In genomic region chr6:31546962-31547726, GRCh38 we compare ENCODE assay signal across 8 cellular contexts. TPM values are rescaled to one million over a fixed set of nuclear protein-coding genes. Genes with fewer than 3 reads are reported as not detected.
DNase-seq lines count a peak whose midpoint lies in the region; ATAC-seq and TF ChIP-seq lines count a peak whose summit lies in the region.

TSS of gene NFKBIL1 (plus strand) at chr6:31547608. CDS start at chr6:31547695, 87 bp downstream.

- TF ChIP-seq CTCF in PC-9 (conservative IDR thresholded peaks at IDR 0.05), result peak; percentile 23; the same call in 1 of the 2 replicates
- TF ChIP-seq CTCF in mucosa of descending colon (IDR thresholded peaks at IDR 0.05), result no peak

- TF ChIP-seq EP300 in Ishikawa (IDR thresholded peaks at IDR 0.05; ENCODE audit: borderline replicate concordance), result no peak

- peak; percentile 65 for ATAC-seq in GM21447 (IDR thresholded peaks at IDR 0.05; ENCODE audit: unreplicated experiment)
- peak; percentile 96 for ATAC-seq in mucosa of descending colon

- H3K9me3 ChIP-seq in PC-9 (ENCODE audit: insufficient read depth, low read depth), result no peaks in the 10 kb centered on the region
- H3K9me3 ChIP-seq in mucosa of descending colon, result no peaks in the 10 kb centered on the region

- TF ChIP-seq RAD21 in Ishikawa (IDR thresholded peaks at IDR 0.05; ENCODE audit: low read depth), result no peak

- CTCF ChIA-PET in PC-9 (lab: Charles Lee), result interaction anchor here (0.6 kb wide), 3 partner anchors 33 to 58 kb away, joined by 3 to 13 read pairs (median 5); no protein-coding TSS in a partner anchor

- H3K4me1 ChIP-seq in PC-9 (replicated peaks; ENCODE audit: insufficient read depth), result peaks cover 18% of the 10 kb centered on the region
- H3K4me1 ChIP-seq in mucosa of descending colon (ENCODE audit: low read depth), result peaks cover 15% of the 10 kb centered on the region

- H3F3A ChIP-seq in PC-9 (ENCODE audit: insufficient read depth, low read depth), result peaks cover 17% of the 10 kb centered on the region; the same call in 1 of the 2 replicates

- BruUV-seq in PC-9 (replicated peaks; lab: Mats Ljungman, UMichigan), result no TSS peak

- no peaks in the 10 kb centered on the region for H3K27me3 ChIP-seq in PC-9 (ENCODE audit: insufficient read depth, low read depth)

- peak; percentile 94 for DNase-seq in CMK (ENCODE audit: low read depth)
- peak; percentile 88 to 89 for DNase-seq in PC-9
- DNase-seq in activated T-cell treated with anti-CD3 and anti-CD28 coated beads for 48 hours (ENCODE audit: low read depth), result peak; percentile 90
- DNase-seq in epithelial cell of prostate (ENCODE audit: low read depth, low spot score), result peak; percentile 73
- DNase-seq in mucosa of descending colon, result peak; percentile 93 to 96 (median 96)
- DNase-seq in stimulated activated CD8-positive, alpha-beta memory T cell treated with anti-CD3 and anti-CD28 coated beads, Interleukin-4, amount 100 ng/mL, for 1 hour (ENCODE audit: low read depth in 2 of 2, low spot score in 1 of 2), result peak; percentile 65 to 81

- intact Hi-C loops in PC-9 (cut with micrococcal nuclease; ENCODE audit: unreplicated experiment), result loop anchor here (1.0 to 10.0 kb wide), 10 partner anchors 51 to 1321 kb away; partner anchors contain the start of genes CLIC1, GPANK1, GPSM3 and HSPA1B
- intact Hi-C loops in mucosa of descending colon (cut with DNase I, micrococcal nuclease), result loop anchor here (5.0 kb wide), 2 partner anchors 45 to 50 kb away; partner anchors contain the start of gene NCR3 (in 1 of the 2)

- POLR2A ChIA-PET in PC-9 (lab: Charles Lee; ENCODE audit: unreplicated experiment), result interaction anchor here (0.5 to 0.6 kb wide), 4 partner anchors 106 to 118 kb away, joined by 3 to 18 read pairs (median 10); partner anchors contain the start of genes BAG6, C6orf47 and GPANK1

- H4K20me1 ChIP-seq in PC-9 (ENCODE audit: insufficient read depth), result no peaks in the 10 kb centered on the region

- H3K27ac ChIP-seq in PC-9 (peak within 1 kb of the TSS; percentile 89), epithelial cell of prostate (peak within 1 kb of the TSS; percentile 94)

- H3K9me2 ChIP-seq in PC-9 (ENCODE audit: insufficient read depth), result no peaks in the 10 kb centered on the region

- H2AFZ ChIP-seq in PC-9, result peak within 1 kb of the TSS; percentile 78

- H3K4me2 ChIP-seq in PC-9, result peak within 1 kb of the TSS; percentile 88

- H3K36me3 ChIP-seq in PC-9 (ENCODE audit: low read depth), result peaks cover 12% of the 10 kb centered on the region; the same call in 1 of the 2 replicates
- no peaks in the 10 kb centered on the region for H3K36me3 ChIP-seq in mucosa of descending colon (ENCODE audit: low read depth)

- H3K4me3 ChIP-seq in PC-9, result peak within 1 kb of the TSS; percentile 78
- peak within 1 kb of the TSS; percentile 6 for H3K4me3 ChIP-seq in mucosa of descending colon

- peaks cover 29% of the 10 kb centered on the region for H3K79me2 ChIP-seq in PC-9 (ENCODE audit: low read depth)

TF ChIP-seq in Ishikawa, 13 proteins besides CTCF, POLR2A, EP300 and RAD21:
- no peak for TF ChIP-seq FOXM1 (IDR thresholded peaks at IDR 0.05; ENCODE audit: borderline replicate concordance, low read depth)
- peak; percentile 56 for TF ChIP-seq MAX (IDR thresholded peaks at IDR 0.05)
- peak; percentile 50 for TF ChIP-seq NFIC (IDR thresholded peaks at IDR 0.05)
- peak; percentile 89 for TF ChIP-seq CREB1 (IDR thresholded peaks at IDR 0.05; ENCODE audit: low read depth)
- TF ChIP-seq EGR1 (IDR thresholded peaks at IDR 0.05), result no peak
- peak; percentile 51; the same call in 1 of the 2 replicates for TF ChIP-seq TCF12 (IDR thresholded peaks at IDR 0.05; ENCODE audit: low read depth)
- TF ChIP-seq TAF1 (IDR thresholded peaks at IDR 0.05; ENCODE audit: low read depth), result peak; percentile 37
- TF ChIP-seq CEBPB (IDR thresholded peaks at IDR 0.05), result 0 out of 2 replicates have a peak, but pooled peaks have one; percentile 29
- peak; percentile 66; the same call in 1 of the 2 replicates for TF ChIP-seq ZBTB7A (IDR thresholded peaks at IDR 0.05; ENCODE audit: low read depth)
- no peak for TF ChIP-seq USF1 (IDR thresholded peaks at IDR 0.05)
- TF ChIP-seq YY1 (IDR thresholded peaks at IDR 0.05; ENCODE audit: low read depth), result peak; percentile 76

RNA-seq across cellular contexts. Expression of gene NFKBIL1, which starts in this region (rescaled TPM):
- total RNA-seq in PC-9 (2021) (26.1 and 38.3 TPM in 2 replicates), mucosa of descending colon (10 to 100 TPM; 15.8 to 27.8 (median 18.3) TPM)

Comparison
In these comparisons a context has a peak if more than half of its experiments do, and no peak if none do; other contexts are left out.
1. Peak in every context shown above with its lines: DNase-seq, ATAC-seq, H3K4me3 ChIP-seq and H3K27ac ChIP-seq.